ENCODE assay signal across 14 cellular contexts in genomic region chr5:93100976-93101375, GRCh38.
A peak's percentile ranks its signal among the peaks of the same experiment; 100 is the strongest.
DNase-seq lines count a peak whose midpoint lies in the region; ATAC-seq and TF ChIP-seq lines count a peak whose summit lies in the region.
"Had no signal": no experiment of that assay in that cellular context is flagged by ENCODE, and none has a peak within 500 bp of the region (broad histone marks: within the 10 kb centered on the region; RNA-seq: fewer than 3 reads in every experiment).

No MANE protein-coding gene starts in this region.

- POLR2A ChIA-PET in PC-3 (lab: Charles Lee; ENCODE audit: unreplicated experiment), result no interaction called here

- in situ Hi-C loops in GM23248 (cut with MboI), result no loop called here

- H3K36me3 ChIP-seq in GM23248 (ENCODE audit: low read depth) (no peaks in the 10 kb centered on the region), PC-3 (ENCODE audit: low read depth, low read length) (no peaks in the 10 kb centered on the region)

- no peak for TF ChIP-seq CTCF in choroid plexus epithelial cell (conservative IDR thresholded peaks at IDR 0.05; ENCODE audit: low read depth, low read length)
- no peak for TF ChIP-seq CTCF in nephron (IDR thresholded peaks at IDR 0.05; ENCODE audit: unreplicated experiment in 3 of 3)
- TF ChIP-seq CTCF in PC-3 (conservative IDR thresholded peaks at IDR 0.05; ENCODE audit: low read depth, low read length), result no peak

- H2AFZ ChIP-seq in GM23248, result peak overlapping the region; percentile 7; the same call in 1 of the 2 replicates
- no peak overlapping the region for H2AFZ ChIP-seq in PC-3 (ENCODE audit: low read length)

- BruUV-seq in PC-3 (replicated peaks; lab: Mats Ljungman, UMichigan), result no TSS peak

- no peaks in the 10 kb centered on the region for H3K27me3 Mint-ChIP-seq in nephron (ENCODE audit: low read depth)

- H3K27ac Mint-ChIP-seq in nephron, result peak overlapping the region; percentile 85 to 90 (median 88)
- H3K27ac Mint-ChIP-seq: CD14-positive monocyte had no signal

- no peaks in the 10 kb centered on the region for H3K27me3 ChIP-seq in GM23248 (replicated peaks; ENCODE audit: insufficient read depth)
- no peaks in the 10 kb centered on the region for H3K27me3 ChIP-seq in PC-3 (ENCODE audit: low read length)

- H4K20me1 ChIP-seq in GM23248 (ENCODE audit: insufficient read depth), result no peaks in the 10 kb centered on the region
- H4K20me1 ChIP-seq in PC-3 (ENCODE audit: low read length), result no peaks in the 10 kb centered on the region

- H3K9me2 ChIP-seq in GM23248 (ENCODE audit: insufficient read depth), result no peaks in the 10 kb centered on the region
- no peaks in the 10 kb centered on the region for H3K9me2 ChIP-seq in PC-3 (replicated peaks; ENCODE audit: low read length)
- H3K9me2 ChIP-seq: SK-N-SH had no signal

- peaks cover 19% of the 10 kb centered on the region for H3K4me1 ChIP-seq in GM23248 (ENCODE audit: insufficient read depth)
- H3K4me1 ChIP-seq in PC-3 (ENCODE audit: insufficient read depth, low read length), result peaks cover 20% of the 10 kb centered on the region

- no peak for ATAC-seq in PC-3
- no peak for ATAC-seq in HG03442 (IDR thresholded peaks at IDR 0.05; ENCODE audit: unreplicated experiment)
- ATAC-seq: A549 had no signal

- H3K9ac ChIP-seq in GM23248 (no peak overlapping the region), PC-3 (ENCODE audit: low read length) (no peak overlapping the region)
- H3K9ac ChIP-seq: SK-N-SH had no signal

- peaks cover 29% of the 10 kb centered on the region for H3K4me1 Mint-ChIP-seq in nephron
- H3K4me1 Mint-ChIP-seq: CD14-positive monocyte had no signal

- CTCF ChIA-PET in PC-3 (lab: Charles Lee), result no interaction called here

- peak overlapping the region; percentile 5; the same call in 1 of the 2 replicates for H3K27ac ChIP-seq in GM23248
- H3K27ac ChIP-seq in PC-3 (ENCODE audit: low read length), result no peak overlapping the region
- H3K27ac ChIP-seq: A549 had no signal

- H3K79me2 ChIP-seq in GM23248 (ENCODE audit: insufficient read depth) (no peaks in the 10 kb centered on the region), PC-3 (ENCODE audit: low read length) (no peaks in the 10 kb centered on the region)

- intact Hi-C loops in PC-3 (cut with micrococcal nuclease), result loop anchor here (2.0 to 5.0 kb wide), 2 partner anchors 151 to 480 kb away; partner anchors contain the start of gene NR2F1-AS1

- DNase-seq in GM23248 (peak; percentile 26), NCI-H82 treated with DMSO at 0.1 percent for 48 hours (lab: John Stamatoyannopoulos, UW; ENCODE audit: unreplicated experiment) (peak; percentile 24), choroid plexus epithelial cell (ENCODE audit: low read depth) (peak; percentile 57), COLO829 (ENCODE audit: low spot score) (no peak), PC-3 (no peak), NCI-H146 treated with DMSO at 0.1 percent for 48 hours (lab: John Stamatoyannopoulos, UW; ENCODE audit: unreplicated experiment) (no peak)
- DNase-seq: NCI-H2029, NCI-H526, Right ventricle myocardium superior, SK-N-SH had no signal

- H3K4me3 ChIP-seq in GM23248 (no peak overlapping the region), choroid plexus epithelial cell (ENCODE audit: low read depth, low read length) (no peak overlapping the region), PC-3 (ENCODE audit: low read length) (no peak overlapping the region)
- H3K4me3 ChIP-seq: A549 had no signal

- no peaks in the 10 kb centered on the region for H3K9me3 ChIP-seq in GM23248 (ENCODE audit: low read depth)
- no peaks in the 10 kb centered on the region for H3K9me3 ChIP-seq in PC-3 (ENCODE audit: low read length)
- H3K9me3 ChIP-seq: A549, SK-N-SH had no signal

- no peak overlapping the region for H3K4me3 Mint-ChIP-seq in nephron
- H3K4me3 Mint-ChIP-seq: CD14-positive monocyte had no signal

- H3K4me2 ChIP-seq in GM23248 (ENCODE audit: unreplicated experiment), result no peak overlapping the region
- H3K4me2 ChIP-seq in PC-3 (ENCODE audit: low read length), result no peak overlapping the region; the same call in 1 of the 2 replicates
- H3K4me2 ChIP-seq: A549, SK-N-SH had no signal

- H3F3A ChIP-seq in GM23248 (ENCODE audit: insufficient read depth) (peaks cover 17% of the 10 kb centered on the region; the same call in 1 of the 2 replicates), PC-3 (ENCODE audit: low read length, unreplicated experiment) (no peaks in the 10 kb centered on the region)

- H3K36me3 Mint-ChIP-seq in nephron (ENCODE audit: low read depth), result peaks cover 7% of the 10 kb centered on the region
- H3K36me3 Mint-ChIP-seq: CD14-positive monocyte had no signal

- peaks cover 11% of the 10 kb centered on the region for H3K9me3 Mint-ChIP-seq in nephron

Comparison
In these comparisons a context has a peak if more than half of its experiments do, and no peak if none do; other contexts are left out.
1. DNase-seq: peak in GM23248 (single experiment), NCI-H82 treated with DMSO at 0.1 percent for 48 hours (single experiment) and choroid plexus epithelial cell (single experiment); none in COLO829 (single experiment), PC-3 (single experiment) and NCI-H146 treated with DMSO at 0.1 percent for 48 hours (single experiment).